ENCODE assay signal across 1 cellular context in the genomic region with DNA sequence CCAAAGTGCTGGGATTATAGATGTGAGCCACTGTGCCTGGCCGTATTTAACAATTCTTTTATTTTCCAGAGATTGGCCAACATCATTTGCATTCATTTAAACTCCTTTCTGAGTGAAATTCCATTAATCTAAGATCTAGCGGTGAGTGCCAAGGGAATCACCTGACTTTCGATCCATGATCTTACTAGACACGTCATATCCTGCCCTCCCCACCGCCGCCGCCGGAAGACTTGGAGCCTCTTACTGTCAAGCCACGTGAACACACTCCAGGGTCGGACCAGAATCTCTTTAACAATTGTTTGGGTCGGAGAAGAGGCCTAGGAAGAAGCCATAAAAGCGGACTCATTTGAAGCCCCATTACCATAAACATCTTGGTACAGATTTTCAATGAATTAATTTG.
TF ChIP-seq lines count a peak whose summit lies in the region.

No MANE protein-coding gene starts in this region.

TF ChIP-seq in K562, 482 proteins besides CTCF, POLR2A, EP300 and RAD21:
- TF ChIP-seq GABPB2 (CRISPR knock-in tag; conservative IDR thresholded peaks at IDR 0.05) (no peak), SIX5 (IDR thresholded peaks at IDR 0.05; ENCODE audit: borderline replicate concordance in 1 of 2, insufficient read depth in 1 of 2, low read depth in 1 of 2, low read length in 2 of 2) (no peak), ZEB2 (IDR thresholded peaks at IDR 0.05) (no peak), MEF2A (IDR thresholded peaks at IDR 0.05; ENCODE audit: control insufficient read depth, low read depth, low read length) (no peak), PHF20 (IDR thresholded peaks at IDR 0.05; ENCODE audit: partially characterized antibody) (no peak), ZNF407 (IDR thresholded peaks at IDR 0.05; ENCODE audit: low read depth) (no peak), PRDM10 (IDR thresholded peaks at IDR 0.05; ENCODE audit: partially characterized antibody) (no peak), NCOA4 (IDR thresholded peaks at IDR 0.05; ENCODE audit: partially characterized antibody) (no peak), ZNF134 (CRISPR knock-in tag; conservative IDR thresholded peaks at IDR 0.05) (no peak), LCOR (CRISPR knock-in tag; IDR thresholded peaks at IDR 0.05) (no peak), FUS (optimal IDR thresholded peaks at IDR 0.05; ENCODE audit: low read depth, low read length) (no peak), TGIF2 (CRISPR knock-in tag; IDR thresholded peaks at IDR 0.05) (no peak)
- TF ChIP-seq, protein P1, sequence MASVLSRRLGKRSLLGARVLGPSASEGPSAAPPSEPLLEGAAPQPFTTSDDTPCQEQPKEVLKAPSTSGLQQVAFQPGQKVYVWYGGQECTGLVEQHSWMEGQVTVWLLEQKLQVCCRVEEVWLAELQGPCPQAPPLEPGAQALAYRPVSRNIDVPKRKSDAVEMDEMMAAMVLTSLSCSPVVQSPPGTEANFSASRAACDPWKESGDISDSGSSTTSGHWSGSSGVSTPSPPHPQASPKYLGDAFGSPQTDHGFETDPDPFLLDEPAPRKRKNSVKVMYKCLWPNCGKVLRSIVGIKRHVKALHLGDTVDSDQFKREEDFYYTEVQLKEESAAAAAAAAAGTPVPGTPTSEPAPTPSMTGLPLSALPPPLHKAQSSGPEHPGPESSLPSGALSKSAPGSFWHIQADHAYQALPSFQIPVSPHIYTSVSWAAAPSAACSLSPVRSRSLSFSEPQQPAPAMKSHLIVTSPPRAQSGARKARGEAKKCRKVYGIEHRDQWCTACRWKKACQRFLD (CRISPR knock-in tag; IDR thresholded peaks at IDR 0.05): 0 out of 2 replicates have a peak, but pooled peaks have one; percentile 27
- TF ChIP-seq, protein P2, sequence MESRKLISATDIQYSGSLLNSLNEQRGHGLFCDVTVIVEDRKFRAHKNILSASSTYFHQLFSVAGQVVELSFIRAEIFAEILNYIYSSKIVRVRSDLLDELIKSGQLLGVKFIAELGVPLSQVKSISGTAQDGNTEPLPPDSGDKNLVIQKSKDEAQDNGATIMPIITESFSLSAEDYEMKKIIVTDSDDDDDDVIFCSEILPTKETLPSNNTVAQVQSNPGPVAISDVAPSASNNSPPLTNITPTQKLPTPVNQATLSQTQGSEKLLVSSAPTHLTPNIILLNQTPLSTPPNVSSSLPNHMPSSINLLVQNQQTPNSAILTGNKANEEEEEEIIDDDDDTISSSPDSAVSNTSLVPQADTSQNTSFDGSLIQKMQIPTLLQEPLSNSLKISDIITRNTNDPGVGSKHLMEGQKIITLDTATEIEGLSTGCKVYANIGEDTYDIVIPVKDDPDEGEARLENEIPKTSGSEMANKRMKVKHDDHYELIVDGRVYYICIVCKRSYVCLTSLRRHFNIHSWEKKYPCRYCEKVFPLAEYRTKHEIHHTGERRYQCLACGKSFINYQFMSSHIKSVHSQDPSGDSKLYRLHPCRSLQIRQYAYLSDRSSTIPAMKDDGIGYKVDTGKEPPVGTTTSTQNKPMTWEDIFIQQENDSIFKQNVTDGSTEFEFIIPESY (CRISPR knock-in tag; IDR thresholded peaks at IDR 0.05): peak; percentile 69
